Comparison of ENCODE assay signal across 2 cellular contexts in the genomic region with DNA sequence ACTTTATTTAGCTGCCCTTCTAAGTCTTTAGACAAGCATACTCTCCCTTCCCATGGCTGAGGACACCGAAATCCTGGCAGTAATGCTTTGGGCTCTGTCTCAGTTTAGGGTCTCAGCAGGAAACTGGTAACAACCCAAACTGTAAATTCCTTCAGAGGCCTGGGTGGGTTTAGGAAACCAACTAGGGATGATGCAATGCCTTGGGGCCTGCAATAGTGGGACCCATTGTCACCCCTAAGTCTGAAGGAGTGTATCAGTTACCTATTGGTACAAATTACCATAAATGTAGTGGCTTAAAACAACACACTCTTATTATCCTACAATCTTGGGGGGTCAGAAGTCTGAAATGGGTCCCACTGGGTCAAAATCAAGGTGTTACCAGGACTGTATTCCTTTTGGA.
A peak's percentile ranks its signal among the peaks of the same experiment; 100 is the strongest.
TF ChIP-seq lines count a peak whose summit lies in the region.

No MANE protein-coding gene starts in this region.

TF ChIP-seq in HepG2, 621 proteins besides CTCF, POLR2A, EP300 and RAD21:
- TF ChIP-seq ZNF670 (CRISPR knock-in tag; IDR thresholded peaks at IDR 0.05; ENCODE audit: borderline replicate concordance) (peak; percentile 59; the same call in 1 of the 2 replicates), CEBPB (IDR thresholded peaks at IDR 0.05; ENCODE audit: borderline replicate concordance, low read depth, low read length) (peak; percentile 68; the same call in 1 of the 2 replicates), ATF7 (IDR thresholded peaks at IDR 0.05) (peak; percentile 69), ATF7 (CRISPR knock-in tag; IDR thresholded peaks at IDR 0.05) (no peak), SRSF1 (optimal IDR thresholded peaks at IDR 0.05; ENCODE audit: low read depth, low read length) (no peak)
- TF ChIP-seq, protein P1, sequence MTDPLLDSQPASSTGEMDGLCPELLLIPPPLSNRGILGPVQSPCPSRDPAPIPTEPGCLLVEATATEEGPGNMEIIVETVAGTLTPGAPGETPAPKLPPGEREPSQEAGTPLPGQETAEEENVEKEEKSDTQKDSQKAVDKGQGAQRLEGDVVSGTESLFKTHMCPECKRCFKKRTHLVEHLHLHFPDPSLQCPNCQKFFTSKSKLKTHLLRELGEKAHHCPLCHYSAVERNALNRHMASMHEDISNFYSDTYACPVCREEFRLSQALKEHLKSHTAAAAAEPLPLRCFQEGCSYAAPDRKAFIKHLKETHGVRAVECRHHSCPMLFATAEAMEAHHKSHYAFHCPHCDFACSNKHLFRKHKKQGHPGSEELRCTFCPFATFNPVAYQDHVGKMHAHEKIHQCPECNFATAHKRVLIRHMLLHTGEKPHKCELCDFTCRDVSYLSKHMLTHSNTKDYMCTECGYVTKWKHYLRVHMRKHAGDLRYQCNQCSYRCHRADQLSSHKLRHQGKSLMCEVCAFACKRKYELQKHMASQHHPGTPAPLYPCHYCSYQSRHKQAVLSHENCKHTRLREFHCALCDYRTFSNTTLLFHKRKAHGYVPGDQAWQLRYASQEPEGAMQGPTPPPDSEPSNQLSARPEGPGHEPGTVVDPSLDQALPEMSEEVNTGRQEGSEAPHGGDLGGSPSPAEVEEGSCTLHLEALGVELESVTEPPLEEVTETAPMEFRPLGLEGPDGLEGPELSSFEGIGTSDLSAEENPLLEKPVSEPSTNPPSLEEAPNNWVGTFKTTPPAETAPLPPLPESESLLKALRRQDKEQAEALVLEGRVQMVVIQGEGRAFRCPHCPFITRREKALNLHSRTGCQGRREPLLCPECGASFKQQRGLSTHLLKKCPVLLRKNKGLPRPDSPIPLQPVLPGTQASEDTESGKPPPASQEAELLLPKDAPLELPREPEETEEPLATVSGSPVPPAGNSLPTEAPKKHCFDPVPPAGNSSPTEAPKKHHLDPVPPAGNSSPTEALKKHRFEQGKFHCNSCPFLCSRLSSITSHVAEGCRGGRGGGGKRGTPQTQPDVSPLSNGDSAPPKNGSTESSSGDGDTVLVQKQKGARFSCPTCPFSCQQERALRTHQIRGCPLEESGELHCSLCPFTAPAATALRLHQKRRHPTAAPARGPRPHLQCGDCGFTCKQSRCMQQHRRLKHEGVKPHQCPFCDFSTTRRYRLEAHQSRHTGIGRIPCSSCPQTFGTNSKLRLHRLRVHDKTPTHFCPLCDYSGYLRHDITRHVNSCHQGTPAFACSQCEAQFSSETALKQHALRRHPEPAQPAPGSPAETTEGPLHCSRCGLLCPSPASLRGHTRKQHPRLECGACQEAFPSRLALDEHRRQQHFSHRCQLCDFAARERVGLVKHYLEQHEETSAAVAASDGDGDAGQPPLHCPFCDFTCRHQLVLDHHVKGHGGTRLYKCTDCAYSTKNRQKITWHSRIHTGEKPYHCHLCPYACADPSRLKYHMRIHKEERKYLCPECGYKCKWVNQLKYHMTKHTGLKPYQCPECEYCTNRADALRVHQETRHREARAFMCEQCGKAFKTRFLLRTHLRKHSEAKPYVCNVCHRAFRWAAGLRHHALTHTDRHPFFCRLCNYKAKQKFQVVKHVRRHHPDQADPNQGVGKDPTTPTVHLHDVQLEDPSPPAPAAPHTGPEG (CRISPR knock-in tag; IDR thresholded peaks at IDR 0.05), result no peak

TF ChIP-seq in WTC11, 78 proteins besides CTCF, POLR2A, EP300 and RAD21:
- TF ChIP-seq, protein P2, sequence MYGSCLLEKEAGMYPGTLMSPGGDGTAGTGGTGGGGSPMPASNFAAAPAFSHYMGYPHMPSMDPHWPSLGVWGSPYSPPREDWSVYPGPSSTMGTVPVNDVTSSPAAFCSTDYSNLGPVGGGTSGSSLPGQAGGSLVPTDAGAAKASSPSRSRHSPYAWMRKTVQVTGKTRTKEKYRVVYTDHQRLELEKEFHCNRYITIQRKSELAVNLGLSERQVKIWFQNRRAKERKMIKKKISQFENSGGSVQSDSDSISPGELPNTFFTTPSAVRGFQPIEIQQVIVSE (CRISPR knock-in tag; IDR thresholded peaks at IDR 0.05; ENCODE audit: borderline replicate concordance), result no peak
- 0 out of 2 replicates have a peak, but pooled peaks have one; percentile 40 for TF ChIP-seq GABPB1 (CRISPR knock-in tag; IDR thresholded peaks at IDR 0.05)
